In the genomic region with DNA sequence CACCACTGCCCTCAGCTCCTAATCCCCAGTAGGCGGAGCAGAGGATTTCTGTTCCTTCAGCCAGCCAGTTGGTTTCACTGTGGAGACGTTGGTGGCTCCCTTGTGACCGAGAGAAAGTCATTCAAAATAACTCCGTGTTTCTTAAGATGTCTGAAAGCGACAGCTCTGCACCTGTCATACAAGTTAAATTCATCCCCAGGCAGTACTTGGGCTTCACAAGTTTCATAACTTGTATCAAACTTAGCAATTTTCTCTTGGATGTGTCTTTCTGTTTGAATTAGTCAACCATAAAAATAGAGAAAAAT, we compare ENCODE assay signal across 1 cellular context.
TF ChIP-seq lines count a peak whose summit lies in the region.

No MANE protein-coding gene starts in this region.

TF ChIP-seq in GM12878, 131 proteins besides CTCF, POLR2A, EP300 and RAD21:
- TF ChIP-seq SRF (IDR thresholded peaks at IDR 0.05; ENCODE audit: low read depth in 2 of 2, low read length in 2 of 2) = no peak
- no peak for TF ChIP-seq EZH2 (IDR thresholded peaks at IDR 0.05; ENCODE audit: borderline replicate concordance, control insufficient read depth, low read depth, low read length)
- TF ChIP-seq CBFB (IDR thresholded peaks at IDR 0.05; ENCODE audit: low read depth) = no peak
- TF ChIP-seq E4F1 (IDR thresholded peaks at IDR 0.05; ENCODE audit: borderline replicate concordance, partially characterized antibody) = no peak
- no peak for TF ChIP-seq IRF5 (IDR thresholded peaks at IDR 0.05; ENCODE audit: borderline replicate concordance)
- TF ChIP-seq, protein P1, sequence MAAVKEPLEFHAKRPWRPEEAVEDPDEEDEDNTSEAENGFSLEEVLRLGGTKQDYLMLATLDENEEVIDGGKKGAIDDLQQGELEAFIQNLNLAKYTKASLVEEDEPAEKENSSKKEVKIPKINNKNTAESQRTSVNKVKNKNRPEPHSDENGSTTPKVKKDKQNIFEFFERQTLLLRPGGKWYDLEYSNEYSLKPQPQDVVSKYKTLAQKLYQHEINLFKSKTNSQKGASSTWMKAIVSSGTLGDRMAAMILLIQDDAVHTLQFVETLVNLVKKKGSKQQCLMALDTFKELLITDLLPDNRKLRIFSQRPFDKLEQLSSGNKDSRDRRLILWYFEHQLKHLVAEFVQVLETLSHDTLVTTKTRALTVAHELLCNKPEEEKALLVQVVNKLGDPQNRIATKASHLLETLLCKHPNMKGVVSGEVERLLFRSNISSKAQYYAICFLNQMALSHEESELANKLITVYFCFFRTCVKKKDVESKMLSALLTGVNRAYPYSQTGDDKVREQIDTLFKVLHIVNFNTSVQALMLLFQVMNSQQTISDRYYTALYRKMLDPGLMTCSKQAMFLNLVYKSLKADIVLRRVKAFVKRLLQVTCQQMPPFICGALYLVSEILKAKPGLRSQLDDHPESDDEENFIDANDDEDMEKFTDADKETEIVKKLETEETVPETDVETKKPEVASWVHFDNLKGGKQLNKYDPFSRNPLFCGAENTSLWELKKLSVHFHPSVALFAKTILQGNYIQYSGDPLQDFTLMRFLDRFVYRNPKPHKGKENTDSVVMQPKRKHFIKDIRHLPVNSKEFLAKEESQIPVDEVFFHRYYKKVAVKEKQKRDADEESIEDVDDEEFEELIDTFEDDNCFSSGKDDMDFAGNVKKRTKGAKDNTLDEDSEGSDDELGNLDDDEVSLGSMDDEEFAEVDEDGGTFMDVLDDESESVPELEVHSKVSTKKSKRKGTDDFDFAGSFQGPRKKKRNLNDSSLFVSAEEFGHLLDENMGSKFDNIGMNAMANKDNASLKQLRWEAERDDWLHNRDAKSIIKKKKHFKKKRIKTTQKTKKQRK (IDR thresholded peaks at IDR 0.05; ENCODE audit: low read depth, low read length) = no peak
- no peak for TF ChIP-seq TCF7 (IDR thresholded peaks at IDR 0.05; ENCODE audit: borderline replicate concordance)
- TF ChIP-seq IKZF1 (conservative IDR thresholded peaks at IDR 0.05) = no peak
